Comparison of ENCODE assay signal across 26 cellular contexts in genomic region chr17:59469786-59470485, GRCh38.
DNase-seq lines count a peak whose midpoint lies in the region; ATAC-seq, FAIRE-seq and TF ChIP-seq lines count a peak whose summit lies in the region.
"Had no signal": no experiment of that assay in that cellular context is flagged by ENCODE, and none has a peak within 500 bp of the region (broad histone marks: within the 10 kb centered on the region; RNA-seq: fewer than 3 reads in every experiment).

No MANE protein-coding gene starts in this region.

- H3K36me3 Mint-ChIP-seq in activated naive CD8-positive, alpha-beta T cell treated with anti-CD3 and anti-CD28 coated beads, Interleukin-2, amount 10 ng/mL, durations not matched to agents 7 days and 5 days: no peaks in the 10 kb centered on the region
- H3K36me3 Mint-ChIP-seq in activated naive CD8-positive, alpha-beta T cell treated with anti-CD3 and anti-CD28 coated beads, Interleukin-2, amount 50 U/mL, for 24 hours (ENCODE audit: low read depth): no peaks in the 10 kb centered on the region

- H3K4me3 Mint-ChIP-seq in activated naive CD8-positive, alpha-beta T cell treated with anti-CD3 and anti-CD28 coated beads, Interleukin-2, amount 10 ng/mL, durations not matched to agents 7 days and 5 days: no peak overlapping the region
- H3K4me3 Mint-ChIP-seq in activated naive CD8-positive, alpha-beta T cell treated with anti-CD3 and anti-CD28 coated beads, Interleukin-2, amount 50 U/mL, for 24 hours: no peak overlapping the region
- H3K4me3 Mint-ChIP-seq: H9, HFFc6 had no signal

- no peaks in the 10 kb centered on the region for H3K79me2 ChIP-seq in HepG2 (ENCODE audit: insufficient read depth, low read length)

- H3K27ac ChIP-seq in HepG2 (ENCODE audit: extremely low read length, insufficient read depth, low read length): peak overlapping the region; percentile 70
- H3K27ac ChIP-seq: C4-2B, GM23248, HL-60, SJSA1 had no signal

- peaks cover 70% of the 10 kb centered on the region for H3K4me1 ChIP-seq in HepG2 (ENCODE audit: insufficient read depth, low read length)

- peak; percentile 43 for TF ChIP-seq CTCF in HepG2 (CRISPR knock-in tag; IDR thresholded peaks at IDR 0.05)

- peaks cover 2% of the 10 kb centered on the region for H3K27me3 Mint-ChIP-seq in activated naive CD8-positive, alpha-beta T cell treated with anti-CD3 and anti-CD28 coated beads, Interleukin-2, amount 10 ng/mL, durations not matched to agents 7 days and 5 days
- no peaks in the 10 kb centered on the region for H3K27me3 Mint-ChIP-seq in activated naive CD8-positive, alpha-beta T cell treated with anti-CD3 and anti-CD28 coated beads, Interleukin-2, amount 50 U/mL, for 24 hours

- no peak overlapping the region for H2AFZ ChIP-seq in HepG2 (ENCODE audit: low read length)
- H2AFZ ChIP-seq: GM23248 had no signal

- no peaks in the 10 kb centered on the region for H3K36me3 ChIP-seq in HepG2 (replicated peaks in 1 of 2; ENCODE audit: control insufficient read depth in 1 of 2, insufficient read depth in 2 of 2, low read length in 2 of 2)
- H3K36me3 ChIP-seq: SJSA1 had no signal

- H3K9me3 Mint-ChIP-seq in activated naive CD8-positive, alpha-beta T cell treated with anti-CD3 and anti-CD28 coated beads, Interleukin-2, amount 10 ng/mL, durations not matched to agents 7 days and 5 days: no peaks in the 10 kb centered on the region
- H3K9me3 Mint-ChIP-seq in activated naive CD8-positive, alpha-beta T cell treated with anti-CD3 and anti-CD28 coated beads, Interleukin-2, amount 50 U/mL, for 24 hours: no peaks in the 10 kb centered on the region
- H3K9me3 Mint-ChIP-seq: H9, HFFc6, IgD-negative memory B cell had no signal

- TF ChIP-seq POLR2A in HepG2 (IDR thresholded peaks at IDR 0.05; ENCODE audit: insufficient read depth in 1 of 2, low read depth in 2 of 2, low read length in 2 of 2): no peak

- CTCF ChIA-PET in HepG2 (lab: Yijun Ruan, JAX; ENCODE audit: low intra/inter-chr PET ratio, low total read pairs): no interaction called here

- POLR2A ChIA-PET in activated naive CD8-positive, alpha-beta T cell treated with anti-CD3 and anti-CD28 coated beads, Interleukin-2, amount 10 ng/mL, durations not matched to agents 7 days and 5 days (lab: Charles Lee): interaction anchor here (1.6 kb wide), 1 partner anchor 140 kb away, joined by 7 read pairs; no protein-coding TSS in a partner anchor
- POLR2A ChIA-PET in HepG2 (lab: Yijun Ruan, JAX): interaction anchor here (0.6 to 1.0 kb wide), 4 partner anchors 9 to 102 kb away, joined by 3 to 7 read pairs (median 3); no protein-coding TSS in a partner anchor

- H3K27ac Mint-ChIP-seq in activated naive CD8-positive, alpha-beta T cell treated with anti-CD3 and anti-CD28 coated beads, Interleukin-2, amount 10 ng/mL, durations not matched to agents 7 days and 5 days: peak overlapping the region; percentile 68
- no peak overlapping the region for H3K27ac Mint-ChIP-seq in activated naive CD8-positive, alpha-beta T cell treated with anti-CD3 and anti-CD28 coated beads, Interleukin-2, amount 50 U/mL, for 24 hours
- H3K27ac Mint-ChIP-seq: H9, HFFc6, IgD-negative memory B cell had no signal

- peak overlapping the region; percentile 54 for H3K4me2 ChIP-seq in HepG2 (ENCODE audit: low read depth, low read length)

- no peaks in the 10 kb centered on the region for H3K9me3 ChIP-seq in HepG2 (ENCODE audit: low read length)
- H3K9me3 ChIP-seq: SJSA1 had no signal

- no peak for ATAC-seq in activated naive CD8-positive, alpha-beta T cell treated with anti-CD3 and anti-CD28 coated beads, Interleukin-2, amount 10 ng/mL, durations not matched to agents 7 days and 5 days (ENCODE audit: low read depth)
- ATAC-seq in activated naive CD8-positive, alpha-beta T cell treated with anti-CD3 and anti-CD28 coated beads, Interleukin-2, amount 50 U/mL, for 24 hours: no peak
- ATAC-seq in HepG2: peak; percentile 85
- no peak for ATAC-seq in HG03159 (IDR thresholded peaks at IDR 0.05; ENCODE audit: unreplicated experiment)
- ATAC-seq in GM18870 (IDR thresholded peaks at IDR 0.05; ENCODE audit: unreplicated experiment): no peak
- ATAC-seq: GM12878, Right ventricle myocardium inferior had no signal

- no peak overlapping the region; the same call in 1 of the 2 replicates for H3K9ac ChIP-seq in HepG2 (ENCODE audit: insufficient read depth, low read depth, low read length)
- H3K9ac ChIP-seq: GM23248 had no signal

- no peaks in the 10 kb centered on the region for H3K27me3 ChIP-seq in HepG2 (ENCODE audit: control insufficient read depth in 1 of 2, insufficient read depth in 2 of 2, low read length in 2 of 2)
- H3K27me3 ChIP-seq: SJSA1 had no signal

- TF ChIP-seq RAD21 in HepG2 (CRISPR knock-in tag; IDR thresholded peaks at IDR 0.05): 0 out of 2 replicates have a peak, but pooled peaks have one; percentile 15

- peak; percentile 100 for FAIRE-seq in HepG2 (lab: Jason Lieb, UNC)
- peak; percentile 40 for FAIRE-seq in urothelium cell line (lab: Jason Lieb, UNC)
- FAIRE-seq: A204.1, GM12878 had no signal

- TF ChIP-seq EP300 in HepG2 (IDR thresholded peaks at IDR 0.05; ENCODE audit: low read depth in 2 of 2, low read length in 2 of 2) (peak; percentile 88 to 99; a peak in 3 of 4 replicates), HepG2 (CRISPR knock-in tag; IDR thresholded peaks at IDR 0.05; ENCODE audit: borderline replicate concordance) (peak; percentile 93)

- intact Hi-C loops in HepG2 (cut with micrococcal nuclease; ENCODE audit: unreplicated experiment): no loop called here

- H3K4me3 ChIP-seq in HepG2 (replicated peaks in 1 of 3; ENCODE audit: insufficient read depth in 1 of 3, low read depth in 2 of 3, low read length in 3 of 3): peak overlapping the region in 1 of 3 experiments; percentile 28; a peak in 1 of 6 replicates
- H3K4me3 ChIP-seq: GM12878, GM23248, SJSA1 had no signal

- H4K20me1 ChIP-seq in HepG2 (ENCODE audit: insufficient read depth, low read length): no peaks in the 10 kb centered on the region

- DNase-seq in activated naive CD8-positive, alpha-beta T cell treated with anti-CD3 and anti-CD28 coated beads, Interleukin-2, amount 10 ng/mL, durations not matched to agents 7 days and 5 days: no peak
- no peak for DNase-seq in activated naive CD8-positive, alpha-beta T cell treated with anti-CD3 and anti-CD28 coated beads, Interleukin-2, amount 50 U/mL, for 24 hours
- DNase-seq in amniotic epithelial cell (ENCODE audit: low read depth): peak; percentile 23
- DNase-seq in HepG2 (ENCODE audit: low spot score): peak; percentile 100
- no peak for DNase-seq in urothelium cell line (ENCODE audit: low spot score)
- DNase-seq in NCI-H2227 (lab: John Stamatoyannopoulos, UW; ENCODE audit: unreplicated experiment): no peak
- DNase-seq: DMS79 treated with DMSO at 0.1 percent for 48 hours, GM23248, H9, HFFc6, Karpas-422, MV-4-11, NCI-H1694, NCI-H2081, NCI-H2171, NCI-H524 treated with DMSO at 0.1 percent for 48 hours, NCI-H82 had no signal

- 40% methylated on average over 8 of the region's 8 CpGs for WGBS in HepG2 (ENCODE audit: low lambda C conversion rate)

- in situ Hi-C loops in HepG2 (cut with HindIII; ENCODE audit: extremely low pct_ligation_motif_present, low pct_unique_long_range_greater_than_20kb): no loop called here

- peaks cover 40% of the 10 kb centered on the region for H3K4me1 Mint-ChIP-seq in activated naive CD8-positive, alpha-beta T cell treated with anti-CD3 and anti-CD28 coated beads, Interleukin-2, amount 10 ng/mL, durations not matched to agents 7 days and 5 days
- H3K4me1 Mint-ChIP-seq in activated naive CD8-positive, alpha-beta T cell treated with anti-CD3 and anti-CD28 coated beads, Interleukin-2, amount 50 U/mL, for 24 hours: peaks cover 17% of the 10 kb centered on the region
- H3K4me1 Mint-ChIP-seq: IgD-negative memory B cell had no signal

- no TSS peak for BruUV-seq in HepG2 (replicated peaks; lab: Mats Ljungman, UMichigan)

TF ChIP-seq in HepG2, 621 proteins besides CTCF, POLR2A, EP300 and RAD21 (continues in another document):
- TF ChIP-seq ZNF703 (CRISPR knock-in tag; IDR thresholded peaks at IDR 0.05; ENCODE audit: borderline replicate concordance) (no peak), TBL1XR1 (IDR thresholded peaks at IDR 0.05; ENCODE audit: borderline replicate concordance, low read length, partially characterized antibody) (peak; percentile 81), ZNF580 (CRISPR knock-in tag; IDR thresholded peaks at IDR 0.05; ENCODE audit: borderline replicate concordance, low read depth) (peak; percentile 87), ZNF557 (CRISPR knock-in tag; IDR thresholded peaks at IDR 0.05) (peak; percentile 92), GABPB1 (CRISPR knock-in tag; IDR thresholded peaks at IDR 0.05) (no peak; the same call in 1 of the 2 replicates), ZFP37 (CRISPR knock-in tag; IDR thresholded peaks at IDR 0.05; ENCODE audit: borderline replicate concordance) (0 out of 2 replicates have a peak, but pooled peaks have one; percentile 70), CBX5 (CRISPR knock-in tag; IDR thresholded peaks at IDR 0.05; ENCODE audit: borderline replicate concordance) (peak; percentile 78; the same call in 1 of the 2 replicates), ELK4 (CRISPR knock-in tag; IDR thresholded peaks at IDR 0.05; ENCODE audit: borderline replicate concordance) (no peak), ZNF18 (CRISPR knock-in tag; IDR thresholded peaks at IDR 0.05; ENCODE audit: insufficient replicate concordance) (no peak)

Comparison
In these comparisons a context has a peak if more than half of its experiments do, and no peak if none do; other contexts are left out.
1. DNase-seq: peak in amniotic epithelial cell (single experiment) and HepG2 (single experiment); none in activated naive CD8-positive, alpha-beta T cell treated with anti-CD3 and anti-CD28 coated beads, Interleukin-2, amount 10 ng/mL, durations not matched to agents 7 days and 5 days (single experiment), activated naive CD8-positive, alpha-beta T cell treated with anti-CD3 and anti-CD28 coated beads, Interleukin-2, amount 50 U/mL, for 24 hours (single experiment), urothelium cell line (single experiment) and NCI-H2227 (single experiment).